In the genomic region with DNA sequence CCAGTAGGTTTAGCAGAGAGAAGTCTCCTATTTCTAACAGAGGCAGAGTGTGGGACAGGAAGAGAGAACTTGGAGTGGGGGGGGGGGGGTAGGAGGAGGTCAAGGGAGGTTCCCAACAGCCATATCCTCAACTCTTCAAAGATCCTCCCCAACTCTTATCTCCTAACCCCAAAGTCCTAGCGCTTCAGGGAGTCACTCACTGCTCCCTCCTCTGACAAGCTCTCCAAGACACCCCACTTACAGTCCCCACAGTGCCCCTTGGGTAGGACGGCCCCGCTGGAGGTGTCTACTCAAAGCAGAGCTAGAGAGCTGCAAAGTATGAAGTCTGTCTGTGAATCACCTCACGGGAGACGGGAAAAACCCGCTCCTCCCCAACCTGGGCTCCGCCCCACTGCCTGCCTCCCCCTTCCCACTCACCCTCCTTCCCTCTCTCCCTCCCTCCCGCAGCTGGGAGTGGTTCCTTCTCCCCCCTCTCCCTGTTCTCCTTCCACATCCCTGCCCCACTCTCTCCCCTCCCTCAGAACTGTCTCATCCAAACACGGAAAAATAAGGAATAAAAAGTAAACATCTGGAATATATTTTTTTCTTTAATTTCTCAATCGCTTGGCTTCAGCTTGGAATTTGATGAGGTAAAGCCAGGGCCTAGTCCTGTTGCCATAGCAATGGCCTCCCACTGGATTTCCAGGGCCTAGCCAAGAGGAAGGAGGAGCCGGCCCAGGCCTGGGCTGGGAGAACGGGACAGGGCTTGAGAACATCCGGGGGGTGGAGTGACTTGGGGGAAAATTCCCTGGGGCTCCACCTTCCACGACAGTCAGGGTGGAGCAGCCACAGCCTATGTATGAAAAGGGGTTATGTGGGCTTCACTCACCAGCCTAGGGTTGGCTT, we compare ENCODE assay signal across 1 cellular context.
A peak's percentile ranks its signal among the peaks of the same experiment; 100 is the strongest.
TF ChIP-seq lines count a peak whose summit lies in the region.

No MANE protein-coding gene starts in this region.

TF ChIP-seq in K562, 482 proteins besides CTCF, POLR2A, EP300 and RAD21 (continued from another document and continues in another):
- TF ChIP-seq E4F1 (CRISPR knock-in tag; IDR thresholded peaks at IDR 0.05; ENCODE audit: borderline replicate concordance) (no peak), SP2 (IDR thresholded peaks at IDR 0.05; ENCODE audit: extremely low read depth, low read depth, low read length, poor library complexity, severe bottlenecking) (no peak), DPF2 (IDR thresholded peaks at IDR 0.05) (peak; percentile 69), HBP1 (CRISPR knock-in tag; IDR thresholded peaks at IDR 0.05) (0 out of 2 replicates have a peak, but pooled peaks have one; percentile 50), E2F4 (CRISPR knock-in tag; IDR thresholded peaks at IDR 0.05; ENCODE audit: low read depth) (no peak), NFIC (IDR thresholded peaks at IDR 0.05) (0 out of 2 replicates have a peak, but pooled peaks have one; percentile 23), HMGN3 (IDR thresholded peaks at IDR 0.05; ENCODE audit: borderline replicate concordance, extremely low read depth, insufficient read length, low read depth, low read length) (peak; percentile 75), SMARCA5 (IDR thresholded peaks at IDR 0.05) (0 out of 2 replicates have a peak, but pooled peaks have one; percentile 26), CBFA2T2 (conservative IDR thresholded peaks at IDR 0.05) (0 out of 2 replicates have a peak, but pooled peaks have one; percentile 13), RBM39 (optimal IDR thresholded peaks at IDR 0.05; ENCODE audit: low read depth, low read length) (peak; percentile 45), CHCHD3 (CRISPR knock-in tag; IDR thresholded peaks at IDR 0.05) (no peak), ZNF586 (CRISPR knock-in tag; conservative IDR thresholded peaks at IDR 0.05) (0 out of 2 replicates have a peak, but pooled peaks have one; percentile 17), ZEB2 (IDR thresholded peaks at IDR 0.05) (no peak; the same call in 1 of the 2 replicates), MBD2 (IDR thresholded peaks at IDR 0.05; ENCODE audit: borderline replicate concordance, low read depth) (peak; percentile 1; the same call in 1 of the 2 replicates), POLR2AphosphoS5 (IDR thresholded peaks at IDR 0.05; ENCODE audit: control insufficient read depth, insufficient read depth, low read depth, low read length) (peak; percentile 51; the same call in 1 of the 2 replicates), RBM22 (IDR thresholded peaks at IDR 0.05; ENCODE audit: low read depth, low read length, poor library complexity, severe bottlenecking) (no peak), SIRT6 (IDR thresholded peaks at IDR 0.05; ENCODE audit: low read depth, low read length) (no peak), GABPA (tag; conservative IDR thresholded peaks at IDR 0.05; ENCODE audit: low read depth) (0 out of 2 replicates have a peak, but pooled peaks have one; percentile 43), KLF16 (IDR thresholded peaks at IDR 0.05) (peak; percentile 70), EGR1 (conservative IDR thresholded peaks at IDR 0.05) (0 out of 2 replicates have a peak, but pooled peaks have one; percentile 27), GABPB1 (CRISPR knock-in tag; IDR thresholded peaks at IDR 0.05) (no peak), SOX6 (IDR thresholded peaks at IDR 0.05) (peak; percentile 37; the same call in 1 of the 2 replicates), NR2C1 (IDR thresholded peaks at IDR 0.05) (no peak), NR2C1 (tag; IDR thresholded peaks at IDR 0.05) (peak; percentile 59; the same call in 1 of the 2 replicates), PKNOX1 (IDR thresholded peaks at IDR 0.05) (peak; percentile 34; the same call in 1 of the 2 replicates), CBFA2T3 (IDR thresholded peaks at IDR 0.05) (peak; percentile 71), ZBTB11 (CRISPR knock-in tag; IDR thresholded peaks at IDR 0.05) (no peak), CCNT2 (IDR thresholded peaks at IDR 0.05; ENCODE audit: borderline replicate concordance, extremely low read depth, insufficient read length, low read depth, low read length) (peak; percentile 78), BACH1 (tag; IDR thresholded peaks at IDR 0.05) (no peak), SIN3A (IDR thresholded peaks at IDR 0.05; ENCODE audit: borderline replicate concordance in 2 of 2, control insufficient read depth in 1 of 2, low read depth in 2 of 2, low read length in 2 of 2) (0 out of 4 replicates have a peak, but pooled peaks of 1 of the 2 experiments have one; percentile 31), EHMT2 (IDR thresholded peaks at IDR 0.05) (no peak), ELF1 (tag; IDR thresholded peaks at IDR 0.05) (peak; percentile 33; the same call in 1 of the 2 replicates), HDAC2 (IDR thresholded peaks at IDR 0.05) (peak; percentile 32; the same call in 1 of the 2 replicates), PRDM10 (IDR thresholded peaks at IDR 0.05; ENCODE audit: partially characterized antibody) (peak; percentile 74), FOSL1 (tag; conservative IDR thresholded peaks at IDR 0.05) (peak; percentile 65), ZNF41 (CRISPR knock-in tag; conservative IDR thresholded peaks at IDR 0.05) (no peak), KDM5B (IDR thresholded peaks at IDR 0.05; ENCODE audit: insufficient replicate concordance, low read depth, low read length) (no peak), ZKSCAN1 (IDR thresholded peaks at IDR 0.05; ENCODE audit: low read depth, low read length) (0 out of 2 replicates have a peak, but pooled peaks have one; percentile 17)
- TF ChIP-seq, protein P1, sequence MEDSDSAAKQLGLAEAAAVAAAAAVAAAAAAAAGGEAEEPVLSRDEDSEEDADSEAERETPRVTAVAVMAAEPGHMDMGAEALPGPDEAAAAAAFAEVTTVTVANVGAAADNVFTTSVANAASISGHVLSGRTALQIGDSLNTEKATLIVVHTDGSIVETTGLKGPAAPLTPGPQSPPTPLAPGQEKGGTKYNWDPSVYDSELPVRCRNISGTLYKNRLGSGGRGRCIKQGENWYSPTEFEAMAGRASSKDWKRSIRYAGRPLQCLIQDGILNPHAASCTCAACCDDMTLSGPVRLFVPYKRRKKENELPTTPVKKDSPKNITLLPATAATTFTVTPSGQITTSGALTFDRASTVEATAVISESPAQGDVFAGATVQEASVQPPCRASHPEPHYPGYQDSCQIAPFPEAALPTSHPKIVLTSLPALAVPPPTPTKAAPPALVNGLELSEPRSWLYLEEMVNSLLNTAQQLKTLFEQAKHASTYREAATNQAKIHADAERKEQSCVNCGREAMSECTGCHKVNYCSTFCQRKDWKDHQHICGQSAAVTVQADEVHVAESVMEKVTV (CRISPR knock-in tag; IDR thresholded peaks at IDR 0.05), result no peak
- TF ChIP-seq, protein P2, sequence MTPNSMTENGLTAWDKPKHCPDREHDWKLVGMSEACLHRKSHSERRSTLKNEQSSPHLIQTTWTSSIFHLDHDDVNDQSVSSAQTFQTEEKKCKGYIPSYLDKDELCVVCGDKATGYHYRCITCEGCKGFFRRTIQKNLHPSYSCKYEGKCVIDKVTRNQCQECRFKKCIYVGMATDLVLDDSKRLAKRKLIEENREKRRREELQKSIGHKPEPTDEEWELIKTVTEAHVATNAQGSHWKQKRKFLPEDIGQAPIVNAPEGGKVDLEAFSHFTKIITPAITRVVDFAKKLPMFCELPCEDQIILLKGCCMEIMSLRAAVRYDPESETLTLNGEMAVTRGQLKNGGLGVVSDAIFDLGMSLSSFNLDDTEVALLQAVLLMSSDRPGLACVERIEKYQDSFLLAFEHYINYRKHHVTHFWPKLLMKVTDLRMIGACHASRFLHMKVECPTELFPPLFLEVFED (CRISPR knock-in tag; conservative IDR thresholded peaks at IDR 0.05), result 0 out of 2 replicates have a peak, but pooled peaks have one; percentile 44
